Comparison of ENCODE assay signal across 8 cellular contexts in the genomic region with DNA sequence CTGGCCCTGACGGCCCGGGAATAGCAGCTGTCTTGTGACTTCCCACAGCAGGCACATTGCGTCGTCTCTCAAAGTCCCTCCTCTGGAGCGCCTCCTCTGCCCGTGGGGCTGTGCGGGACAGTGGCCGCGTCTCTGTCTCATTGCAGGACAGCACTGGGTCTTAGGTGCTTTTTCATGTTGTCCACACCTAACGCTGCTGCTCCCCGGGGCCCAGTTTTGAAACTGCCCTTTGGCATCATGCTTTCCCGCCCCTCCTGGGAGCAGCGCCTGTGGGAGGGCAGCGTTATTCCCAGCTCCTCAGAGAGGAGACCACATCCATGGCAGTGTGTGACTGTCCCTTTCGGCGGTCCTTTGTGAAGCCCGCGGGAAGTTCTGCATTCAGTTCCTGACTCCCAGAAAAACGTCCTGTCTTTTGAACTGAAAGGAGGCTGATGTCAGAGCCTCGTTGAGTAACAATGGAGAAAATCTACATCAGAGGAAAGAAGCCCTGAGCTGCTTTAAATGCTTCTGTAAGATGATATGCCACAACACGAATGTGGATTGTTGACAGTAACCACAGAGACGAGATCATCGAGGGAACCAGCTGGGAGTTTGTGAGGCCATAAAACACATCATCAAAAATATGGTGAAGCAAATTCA.
A peak's percentile ranks its signal among the peaks of the same experiment; 100 is the strongest.
DNase-seq lines count a peak whose midpoint lies in the region; ATAC-seq and TF ChIP-seq lines count a peak whose summit lies in the region.

No MANE protein-coding gene starts in this region.

- no peak overlapping the region for H3K4me3 ChIP-seq in BLaER1 treated with 17β-estradiol and CSF1 and Interleukin-3, amounts not matched to agents 10 nM and 100 nM
- H3K4me3 ChIP-seq in liver (ENCODE audit: low read depth in 1 of 3, low read length in 3 of 3): no peak overlapping the region

- WGBS in liver: 57% methylated on average over 23 of the region's 23 CpGs

- peak overlapping the region in 6 of 11 experiments; percentile 32 to 75 (median 62); a peak in 12 of 22 replicates for H3K27ac ChIP-seq in BLaER1 treated with 17β-estradiol and CSF1 and Interleukin-3, amounts not matched to agents 10 nM and 100 nM
- H3K27ac ChIP-seq in caudate nucleus (ENCODE audit: low read depth, low read length): peak overlapping the region; percentile 40
- peak overlapping the region; percentile 87 to 89 for H3K27ac ChIP-seq in liver (ENCODE audit: low read depth in 1 of 2, low read length in 2 of 2)

- TF ChIP-seq CTCF in liver (IDR thresholded peaks at IDR 0.05; ENCODE audit: low read depth, low read length, missing input control): no peak

- no peaks in the 10 kb centered on the region for H3K27me3 ChIP-seq in BLaER1 treated with 17β-estradiol and CSF1 and Interleukin-3, amounts not matched to agents 10 nM and 100 nM
- H3K27me3 ChIP-seq in liver (ENCODE audit: control insufficient read depth in 4 of 4, insufficient read depth in 4 of 4, low read length in 3 of 4): no peaks in the 10 kb centered on the region

- peak overlapping the region in 4 of 11 experiments; percentile 26 to 56 (median 36); a peak in 5 of 22 replicates for H3K9ac ChIP-seq in BLaER1 treated with 17β-estradiol and CSF1 and Interleukin-3, amounts not matched to agents 10 nM and 100 nM
- H3K9ac ChIP-seq in liver (ENCODE audit: low read depth in 1 of 2, low read length in 2 of 2): peak overlapping the region in 1 of 2 donors; percentile 10

- DNase-seq in NCI-H146 treated with DMSO at 0.1 percent for 48 hours (lab: John Stamatoyannopoulos, UW; ENCODE audit: unreplicated experiment): peak; percentile 13
- peak in 13 of 61 donors; percentile 15 to 63 (median 33) for DNase-seq in caudate nucleus (lab: John Stamatoyannopoulos, UW)
- DNase-seq in germinal center (ENCODE audit: low spot score): no peak
- DNase-seq in stimulated activated naive CD4-positive, alpha-beta T cell (lab: John Stamatoyannopoulos, UW): no peak
- no peak for DNase-seq in posterior vena cava (ENCODE audit: low spot score)

- H3K36me3 ChIP-seq in BLaER1 treated with 17β-estradiol and CSF1 and Interleukin-3, amounts not matched to agents 10 nM and 100 nM: peaks cover 32 to 92% (median 66%) of the 10 kb centered on the region in 11 experiments
- peaks cover 2 to 24% (median 14%) of the 10 kb centered on the region in 4 donors for H3K36me3 ChIP-seq in liver (ENCODE audit: control insufficient read depth in 4 of 4, insufficient read depth in 3 of 4, low read depth in 1 of 4, low read length in 3 of 4)

- ATAC-seq in HG03280 (IDR thresholded peaks at IDR 0.05; ENCODE audit: unreplicated experiment): no peak

- H3K4me2 ChIP-seq in BLaER1 treated with 17β-estradiol and CSF1 and Interleukin-3, amounts not matched to agents 10 nM and 100 nM: peak overlapping the region in 9 of 11 experiments; percentile 18 to 63 (median 50); a peak in 15 of 22 replicates

- peak in 1 of 2 donors; percentile 32 for TF ChIP-seq RAD21 in liver (IDR thresholded peaks at IDR 0.05)

- intact Hi-C loops in posterior vena cava (cut with DNase I): no loop called here

- H4K20me1 ChIP-seq in BLaER1 treated with 17β-estradiol and CSF1 and Interleukin-3, amounts not matched to agents 10 nM and 100 nM: peaks cover 0 to 4% (median 0%) of the 10 kb centered on the region in 11 experiments; a peak in 2 of 22 replicates

- peaks cover 0 to 41% (median 31%) of the 10 kb centered on the region in 10 experiments; a peak in 17 of 20 replicates for H3K4me1 ChIP-seq in BLaER1 treated with 17β-estradiol and CSF1 and Interleukin-3, amounts not matched to agents 10 nM and 100 nM
- H3K4me1 ChIP-seq in liver (ENCODE audit: control insufficient read depth in 4 of 4, insufficient read depth in 4 of 4, low read length in 3 of 4): peaks cover 2 to 27% (median 15%) of the 10 kb centered on the region in 4 donors

- H3K9me3 ChIP-seq in BLaER1 treated with 17β-estradiol and CSF1 and Interleukin-3, amounts not matched to agents 10 nM and 100 nM (replicated peaks in 1 of 11): peaks cover 28 to 48% (median 37%) of the 10 kb centered on the region in 11 experiments
- no peaks in the 10 kb centered on the region for H3K9me3 ChIP-seq in liver (ENCODE audit: control insufficient read depth in 4 of 4, low read length in 3 of 4)

TF ChIP-seq in liver, 16 proteins besides CTCF, POLR2A, EP300 and RAD21:
- TF ChIP-seq REST (IDR thresholded peaks at IDR 0.05): no peak
- TF ChIP-seq HNF4A (conservative IDR thresholded peaks at IDR 0.05): no peak
- TF ChIP-seq ATF3 (IDR thresholded peaks at IDR 0.05): no peak
- no peak for TF ChIP-seq JUND (IDR thresholded peaks at IDR 0.05)
- TF ChIP-seq, protein P1, sequence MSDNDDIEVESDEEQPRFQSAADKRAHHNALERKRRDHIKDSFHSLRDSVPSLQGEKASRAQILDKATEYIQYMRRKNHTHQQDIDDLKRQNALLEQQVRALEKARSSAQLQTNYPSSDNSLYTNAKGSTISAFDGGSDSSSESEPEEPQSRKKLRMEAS (IDR thresholded peaks at IDR 0.05): no peak
- TF ChIP-seq RXRA (IDR thresholded peaks at IDR 0.05): no peak
- TF ChIP-seq FOXA2 (IDR thresholded peaks at IDR 0.05): no peak
- TF ChIP-seq HNF4G (IDR thresholded peaks at IDR 0.05): no peak
- no peak for TF ChIP-seq NR2F2 (IDR thresholded peaks at IDR 0.05)
